ENCODE assay signal across 35 cellular contexts in the genomic region with DNA sequence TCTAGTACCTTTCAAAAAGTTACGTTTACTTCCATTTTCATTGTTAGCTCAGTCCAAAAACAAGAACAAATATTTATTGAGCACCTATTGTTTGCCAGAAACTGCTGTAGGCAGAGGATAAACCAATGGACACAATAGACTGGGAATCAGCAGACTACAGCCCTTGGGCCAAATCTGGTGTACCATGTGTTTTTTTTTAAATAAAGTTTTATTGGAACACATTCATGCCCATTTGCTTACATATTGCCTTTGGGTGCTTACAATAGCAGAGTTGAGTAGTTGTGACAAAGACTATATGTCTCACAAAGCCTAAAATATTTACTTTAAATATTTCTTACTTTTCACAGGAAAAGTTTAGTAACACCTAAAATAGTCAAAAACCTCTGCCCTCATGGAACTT.
DNase-seq lines count a peak whose midpoint lies in the region; ATAC-seq, FAIRE-seq and TF ChIP-seq lines count a peak whose summit lies in the region.
"Had no signal": no experiment of that assay in that cellular context is flagged by ENCODE, and none has a peak within 500 bp of the region (broad histone marks: within the 10 kb centered on the region; RNA-seq: fewer than 3 reads in every experiment).

No MANE protein-coding gene starts in this region.

- ATAC-seq in GM12878 (no peak), K562 (no peak), memory B cell (ENCODE audit: low read depth) (no peak)
- ATAC-seq: A549; CD8-positive, alpha-beta T cell had no signal

- H3K9ac ChIP-seq in GM12878 (ENCODE audit: control insufficient read depth, insufficient read depth, low read length), result no peak overlapping the region
- H3K9ac ChIP-seq in K562 (ENCODE audit: insufficient read depth in 1 of 2, low read depth in 2 of 2, low read length in 2 of 2), result no peak overlapping the region
- H3K9ac ChIP-seq: BLaER1; BLaER1 treated with 17β-estradiol and CSF1 and Interleukin-3, amounts not matched to agents 10 nM and 100 nM had no signal

- no peaks in the 10 kb centered on the region for H3K36me3 ChIP-seq in GM12878 (ENCODE audit: control insufficient read depth in 2 of 2, insufficient read depth in 2 of 2, low read length in 1 of 2)
- no peaks in the 10 kb centered on the region for H3K36me3 ChIP-seq in K562 (ENCODE audit: control insufficient read depth, insufficient read depth, low read length)
- H3K36me3 ChIP-seq: BE2C; BLaER1; BLaER1 treated with 17β-estradiol and CSF1 and Interleukin-3, amounts not matched to agents 10 nM and 100 nM had no signal

- no peaks in the 10 kb centered on the region for H3K27me3 ChIP-seq in GM12878 (replicated peaks in 1 of 2; ENCODE audit: control insufficient read depth in 2 of 2, insufficient read depth in 2 of 2, low read length in 1 of 2)
- no peaks in the 10 kb centered on the region for H3K27me3 ChIP-seq in K562 (ENCODE audit: control insufficient read depth in 2 of 2, insufficient read depth in 2 of 2, low read length in 2 of 2)
- H3K27me3 ChIP-seq: BE2C; BLaER1; BLaER1 treated with 17β-estradiol and CSF1 and Interleukin-3, amounts not matched to agents 10 nM and 100 nM had no signal

- H3K9me3 ChIP-seq in GM12878 (replicated peaks; ENCODE audit: control insufficient read depth, insufficient read depth, low read length), result no peaks in the 10 kb centered on the region
- H3K9me3 ChIP-seq in K562 (replicated peaks; ENCODE audit: control insufficient read depth, insufficient read depth, low read depth, low read length), result no peaks in the 10 kb centered on the region
- H3K9me3 ChIP-seq: A549; BE2C; BLaER1; BLaER1 treated with 17β-estradiol and CSF1 and Interleukin-3, amounts not matched to agents 10 nM and 100 nM; Caco-2 had no signal

- POLR2A ChIA-PET in GM12878 (lab: Charles Lee) (no interaction called here), K562 (lab: Yijun Ruan, JAX) (no interaction called here)

- H3K27me3 Mint-ChIP-seq in memory B cell, result no peaks in the 10 kb centered on the region
- H3K27me3 Mint-ChIP-seq: B cell; CD4-positive, alpha-beta T cell; CD4-positive, CD25-positive, alpha-beta regulatory T cell had no signal

- H3K4me3 ChIP-seq in GM12878, result no peak overlapping the region
- no peak overlapping the region for H3K4me3 ChIP-seq in K562
- H3K4me3 ChIP-seq: A549; BLaER1; BLaER1 treated with 17β-estradiol and CSF1 and Interleukin-3, amounts not matched to agents 10 nM and 100 nM had no signal

- H3K27ac Mint-ChIP-seq in memory B cell, result peak overlapping the region; percentile 12
- H3K27ac Mint-ChIP-seq: B cell; CD14-positive monocyte; CD4-positive, alpha-beta T cell; CD4-positive, CD25-positive, alpha-beta regulatory T cell; CD8-positive, alpha-beta memory T cell; CD8-positive, alpha-beta T cell had no signal

- H3K4me1 Mint-ChIP-seq in memory B cell, result no peaks in the 10 kb centered on the region
- H3K4me1 Mint-ChIP-seq: B cell; CD14-positive monocyte; CD4-positive, alpha-beta memory T cell; CD4-positive, CD25-positive, alpha-beta regulatory T cell; CD8-positive, alpha-beta memory T cell had no signal

- no peak overlapping the region for H3K4me3 Mint-ChIP-seq in memory B cell
- H3K4me3 Mint-ChIP-seq: B cell; CD14-positive monocyte; CD4-positive, alpha-beta memory T cell; CD4-positive, alpha-beta T cell; CD4-positive, CD25-positive, alpha-beta regulatory T cell; CD8-positive, alpha-beta memory T cell; CD8-positive, alpha-beta T cell had no signal

- DNase-seq in GM12878 (ENCODE audit: low read depth, low spot score) (no peak), K562 (ENCODE audit: extremely low read depth in 1 of 4, low spot score in 3 of 4) (no peak), memory B cell (ENCODE audit: low spot score in 2 of 2) (no peak), NCI-H2029 (lab: John Stamatoyannopoulos, UW) (no peak), HUDEP-2 (lab: John Stamatoyannopoulos, UW; ENCODE audit: unreplicated experiment in 76 of 76) (no peak)
- DNase-seq in central memory CD4-positive, alpha-beta T cell, result no peak
- DNase-seq: 8988T; ACHN; AML-193; BE2C; C1 segment of cervical spinal cord; Caco-2; Calu3; CD4-positive, alpha-beta memory T cell; CD4-positive, alpha-beta T cell; CD4-positive, CD25-positive, alpha-beta regulatory T cell; CD8-positive, alpha-beta memory T cell; CD8-positive, alpha-beta T cell; COR-L47; DMS 273 treated with DMSO at 0.1 percent for 48 hours; DMS153; DMS53; DMS79; DMS79 treated with DMSO at 0.1 percent for 48 hours; DND-41; EL had no signal

- TF ChIP-seq RAD21 in GM12878 (IDR thresholded peaks at IDR 0.05; ENCODE audit: insufficient read depth, low read depth, low read length) (no peak), K562 (CRISPR knock-in tag; conservative IDR thresholded peaks at IDR 0.05 in 1 of 2, IDR thresholded peaks at IDR 0.05 in 1 of 2) (no peak)

- TF ChIP-seq POLR2A in GM12878 (IDR thresholded peaks at IDR 0.05; ENCODE audit: low read depth, low read length) (no peak), K562 (conservative IDR thresholded peaks at IDR 0.05) (no peak)

- 96% methylated on average over 1 of the region's 1 CpG for WGBS in GM12878 (ENCODE audit: insufficient coverage, insufficient replicate concordance, low lambda C conversion rate, missing lambda C conversion rate)
- WGBS in K562 (ENCODE audit: insufficient coverage, low coverage, missing lambda C conversion rate), result 0% methylated on average over 1 of the region's 1 CpG

- H3K9me3 Mint-ChIP-seq in memory B cell, result no peaks in the 10 kb centered on the region
- H3K9me3 Mint-ChIP-seq: CD14-positive monocyte; CD4-positive, alpha-beta memory T cell; CD4-positive, alpha-beta T cell; CD8-positive, alpha-beta memory T cell; CD8-positive, alpha-beta T cell had no signal

- H3K36me3 Mint-ChIP-seq in memory B cell, result peaks cover 7% of the 10 kb centered on the region
- H3K36me3 Mint-ChIP-seq: CD14-positive monocyte; CD4-positive, alpha-beta memory T cell; CD4-positive, CD25-positive, alpha-beta regulatory T cell; CD8-positive, alpha-beta memory T cell; CD8-positive, alpha-beta T cell had no signal

- in situ Hi-C loops in GM12878 (cut with MboI) (no loop called here), K562 (cut with MboI) (no loop called here)

- H4K20me1 ChIP-seq in GM12878 (ENCODE audit: control insufficient read depth, insufficient read depth) (no peaks in the 10 kb centered on the region), K562 (replicated peaks; ENCODE audit: control insufficient read depth, insufficient read depth, low read length) (no peaks in the 10 kb centered on the region)
- H4K20me1 ChIP-seq: BLaER1; BLaER1 treated with 17β-estradiol and CSF1 and Interleukin-3, amounts not matched to agents 10 nM and 100 nM had no signal

- no peaks in the 10 kb centered on the region for H3K9me1 ChIP-seq in K562 (ENCODE audit: control insufficient read depth, insufficient read depth, low read length)

- no peak overlapping the region for H2AFZ ChIP-seq in GM12878 (ENCODE audit: control insufficient read depth, low read depth, low read length)
- H2AFZ ChIP-seq in K562 (ENCODE audit: low read depth, low read length), result no peak overlapping the region

- H3K79me2 ChIP-seq in GM12878 (ENCODE audit: control insufficient read depth, insufficient read depth, low read length) (no peaks in the 10 kb centered on the region), K562 (ENCODE audit: control insufficient read depth, insufficient read depth, low read length) (no peaks in the 10 kb centered on the region)

- CTCF ChIA-PET in GM12878 (lab: Yijun Ruan, JAX) (interaction anchor here (0.7 kb wide), 1 partner anchor 353 kb away, joined by 6 read pairs; no protein-coding TSS in a partner anchor), K562 (lab: Yijun Ruan, JAX; ENCODE audit: low intra/inter-chr PET ratio) (no interaction called here)

- SMC1A ChIA-PET in GM12878 (lab: Charles Lee; ENCODE audit: uncharacterized antibody, unreplicated experiment), result interaction anchor here (0.7 to 1.1 kb wide), 2 partner anchors 20 to 103 kb away, joined by 3 read pairs; no protein-coding TSS in a partner anchor

- H3K27ac ChIP-seq in GM12878 (ENCODE audit: control insufficient read depth, insufficient read depth) (no peak overlapping the region), K562 (ENCODE audit: extremely low read depth, low read depth, low read length) (no peak overlapping the region)
- H3K27ac ChIP-seq: 22Rv1; A549; BLaER1; BLaER1 treated with 17β-estradiol and CSF1 and Interleukin-3, amounts not matched to agents 10 nM and 100 nM; C4-2B had no signal

- FAIRE-seq in GM12878 (lab: Jason Lieb, UNC), result no peak
- FAIRE-seq in K562 (lab: Jason Lieb, UNC), result no peak
- FAIRE-seq: A204.1, A549, D721Med had no signal

- RAD21 ChIA-PET in GM12878 (lab: Charles Lee; ENCODE audit: unreplicated experiment), result no interaction called here

- intact Hi-C loops in GM12878 (cut with micrococcal nuclease; ENCODE audit: unreplicated experiment), result no loop called here
- intact Hi-C loops in K562 (cut with micrococcal nuclease), result no loop called here

- H3K4me2 ChIP-seq in GM12878 (ENCODE audit: control insufficient read depth, insufficient read depth) (no peak overlapping the region), K562 (ENCODE audit: insufficient read depth, low read length) (no peak overlapping the region)
- H3K4me2 ChIP-seq: A549; BLaER1; BLaER1 treated with 17β-estradiol and CSF1 and Interleukin-3, amounts not matched to agents 10 nM and 100 nM had no signal

- TF ChIP-seq CTCF in GM12878 (IDR thresholded peaks at IDR 0.05 in 2 of 3, conservative IDR thresholded peaks at IDR 0.05 in 1 of 3; ENCODE audit: control insufficient read depth in 2 of 3, extremely low read depth in 1 of 3, insufficient read depth in 1 of 3, low read depth in 3 of 3, low read length in 3 of 3) (no peak), K562 (IDR thresholded peaks at IDR 0.05 in 2 of 3, conservative IDR thresholded peaks at IDR 0.05 in 1 of 3; ENCODE audit: insufficient read depth in 2 of 3, low read depth in 1 of 3, low read length in 3 of 3) (no peak)

- TF ChIP-seq EP300 in GM12878 (IDR thresholded peaks at IDR 0.05; ENCODE audit: borderline replicate concordance in 1 of 2, control insufficient read depth in 1 of 2, low read depth in 2 of 2, low read length in 2 of 2) (no peak), K562 (IDR thresholded peaks at IDR 0.05; ENCODE audit: low read length) (no peak)

- no TSS peak for BruUV-seq in GM12878 (replicated peaks; lab: Mats Ljungman, UMichigan)
- no TSS peak for BruUV-seq in K562 (replicated peaks; lab: Mats Ljungman, UMichigan)

- H3K4me1 ChIP-seq in GM12878 (ENCODE audit: control insufficient read depth, insufficient read depth, low read length) (no peaks in the 10 kb centered on the region), K562 (replicated peaks in 1 of 2; ENCODE audit: control insufficient read depth in 2 of 2, insufficient read depth in 2 of 2, low read length in 2 of 2) (no peaks in the 10 kb centered on the region)
- H3K4me1 ChIP-seq: A549; BE2C; BLaER1; BLaER1 treated with 17β-estradiol and CSF1 and Interleukin-3, amounts not matched to agents 10 nM and 100 nM; Caco-2 had no signal

TF ChIP-seq in GM12878, 131 proteins besides CTCF, POLR2A, EP300 and RAD21 (continues in another document):
- TF ChIP-seq EGR1 (IDR thresholded peaks at IDR 0.05; ENCODE audit: borderline replicate concordance in 1 of 2, low read depth in 2 of 2, low read length in 2 of 2), result no peak

TF ChIP-seq in K562, 482 proteins besides CTCF, POLR2A, EP300 and RAD21 (continues in another document):
- no peak for TF ChIP-seq ELF1 (tag; IDR thresholded peaks at IDR 0.05)

Comparison
In these comparisons a context has a peak if more than half of its experiments do, and no peak if none do; other contexts are left out.
1. Of the 99 proteins assayed by ChIP-seq in both K562 and GM12878: peak only in K562: none; only in GM12878: none; in both: ZBTB40; in neither: 98.